In genomic region chr7:2519119-2519930, GRCh38 we compare ENCODE assay signal across 1 cellular context.
TF ChIP-seq lines count a peak whose summit lies in the region.

TSS of gene LFNG (plus strand) at chr7:2519774. CDS start at chr7:2519862, 88 bp downstream.

TF ChIP-seq in IMR-90, 13 proteins besides CTCF, POLR2A, EP300 and RAD21:
- peak; percentile 65; the same call in 1 of the 2 replicates for TF ChIP-seq MAZ (IDR thresholded peaks at IDR 0.05; ENCODE audit: borderline replicate concordance, low read depth, low read length)
- TF ChIP-seq NFE2L2 (IDR thresholded peaks at IDR 0.05; ENCODE audit: low read depth, low read length), result no peak
- TF ChIP-seq, protein P1, sequence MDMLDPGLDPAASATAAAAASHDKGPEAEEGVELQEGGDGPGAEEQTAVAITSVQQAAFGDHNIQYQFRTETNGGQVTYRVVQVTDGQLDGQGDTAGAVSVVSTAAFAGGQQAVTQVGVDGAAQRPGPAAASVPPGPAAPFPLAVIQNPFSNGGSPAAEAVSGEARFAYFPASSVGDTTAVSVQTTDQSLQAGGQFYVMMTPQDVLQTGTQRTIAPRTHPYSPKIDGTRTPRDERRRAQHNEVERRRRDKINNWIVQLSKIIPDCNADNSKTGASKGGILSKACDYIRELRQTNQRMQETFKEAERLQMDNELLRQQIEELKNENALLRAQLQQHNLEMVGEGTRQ (IDR thresholded peaks at IDR 0.05; ENCODE audit: low read depth, low read length), result peak; percentile 84
- TF ChIP-seq CHD1 (IDR thresholded peaks at IDR 0.05; ENCODE audit: low read depth, low read length), result no peak
- peak; percentile 91 for TF ChIP-seq MXI1 (IDR thresholded peaks at IDR 0.05; ENCODE audit: borderline replicate concordance, low read depth, low read length)
- TF ChIP-seq, protein P2, sequence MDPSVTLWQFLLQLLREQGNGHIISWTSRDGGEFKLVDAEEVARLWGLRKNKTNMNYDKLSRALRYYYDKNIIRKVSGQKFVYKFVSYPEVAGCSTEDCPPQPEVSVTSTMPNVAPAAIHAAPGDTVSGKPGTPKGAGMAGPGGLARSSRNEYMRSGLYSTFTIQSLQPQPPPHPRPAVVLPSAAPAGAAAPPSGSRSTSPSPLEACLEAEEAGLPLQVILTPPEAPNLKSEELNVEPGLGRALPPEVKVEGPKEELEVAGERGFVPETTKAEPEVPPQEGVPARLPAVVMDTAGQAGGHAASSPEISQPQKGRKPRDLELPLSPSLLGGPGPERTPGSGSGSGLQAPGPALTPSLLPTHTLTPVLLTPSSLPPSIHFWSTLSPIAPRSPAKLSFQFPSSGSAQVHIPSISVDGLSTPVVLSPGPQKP (IDR thresholded peaks at IDR 0.05; ENCODE audit: borderline replicate concordance, low read depth, low read length), result no peak
- TF ChIP-seq BHLHE40 (IDR thresholded peaks at IDR 0.05; ENCODE audit: low read depth, low read length), result peak; percentile 45
